ENCODE assay signal across 8 cellular contexts in the genomic region with DNA sequence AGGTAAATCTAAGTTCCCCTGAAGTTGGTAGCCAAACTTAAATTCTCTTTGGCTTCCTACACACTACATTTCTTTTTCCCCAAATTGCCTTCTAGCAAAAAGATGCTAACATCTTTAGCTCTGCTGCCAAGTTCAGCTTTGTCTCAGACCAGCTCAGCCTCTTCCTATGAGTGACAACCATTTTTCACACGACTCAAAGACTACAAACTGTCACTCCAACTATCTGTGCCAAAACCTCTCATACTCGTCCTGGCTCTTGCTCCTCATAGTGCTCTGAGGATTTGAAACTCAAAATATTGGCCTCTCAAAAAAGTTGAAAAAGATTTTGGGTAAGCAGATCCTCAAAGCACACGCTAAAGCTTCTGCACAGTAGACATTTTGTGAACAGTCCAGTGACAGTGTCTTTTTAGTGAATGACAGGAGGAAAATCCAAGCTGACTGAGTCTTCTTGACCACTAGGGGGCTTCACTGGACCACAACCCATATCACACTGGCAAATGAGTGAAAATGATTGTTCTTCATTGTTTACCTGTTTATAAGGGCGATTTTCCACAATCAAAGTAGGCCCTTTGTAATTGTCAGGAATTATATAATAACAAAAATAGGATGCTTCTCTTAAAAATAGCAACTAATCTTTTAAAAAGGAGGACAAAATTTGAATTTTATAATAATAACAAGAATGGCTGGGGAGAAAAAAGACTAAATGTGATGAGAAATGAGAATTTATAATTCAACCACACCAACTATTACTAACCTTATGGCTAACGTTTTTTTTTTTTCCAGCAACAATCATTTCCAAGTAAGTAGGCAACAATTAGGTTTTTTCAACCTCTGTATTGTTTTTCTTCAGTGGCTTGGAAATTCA.
DNase-seq lines count a peak whose midpoint lies in the region; ATAC-seq and TF ChIP-seq lines count a peak whose summit lies in the region.

No MANE protein-coding gene starts in this region.

- DNase-seq in GM10266 (ENCODE audit: extremely low spot score) (peak; percentile 61), NCI-H748 (lab: John Stamatoyannopoulos, UW; ENCODE audit: unreplicated experiment) (peak; percentile 87), adipocyte (ENCODE audit: low read depth) (peak; percentile 82), cardiac muscle cell (ENCODE audit: low read depth in 1 of 2, low spot score in 1 of 2) (peak; percentile 64 to 67), retina (peak; percentile 57)
- DNase-seq in activated CD8-positive, alpha-beta memory T cell treated with anti-CD3 and anti-CD28 coated beads, Interleukin-2, amount 50 U/mL, for 4 hours = no peak

- no peak overlapping the region for H3K9ac ChIP-seq in adipocyte (ENCODE audit: low read length)

- peak; percentile 63 for ATAC-seq in HG03280 (IDR thresholded peaks at IDR 0.05; ENCODE audit: unreplicated experiment)

- H3K4me3 ChIP-seq in ACC112 (ENCODE audit: low read depth, low read length) (no peak overlapping the region), adipocyte (ENCODE audit: low read length) (no peak overlapping the region), cardiac muscle cell (no peak overlapping the region)

- H3K79me2 ChIP-seq in ACC112 (ENCODE audit: control insufficient read depth, insufficient read depth, low read length, unreplicated experiment) = no peaks in the 10 kb centered on the region

- TF ChIP-seq CTCF in GM10266 (IDR thresholded peaks at IDR 0.05; ENCODE audit: control insufficient read depth, insufficient read depth, low read depth, missing control alignments) (peak; percentile 69), cardiac muscle cell (IDR thresholded peaks at IDR 0.05; ENCODE audit: low read depth, low read length) (peak; percentile 88)

- H3K27ac ChIP-seq in ACC112 (ENCODE audit: low read depth, low read length) (no peak overlapping the region), cardiac muscle cell (no peak overlapping the region)

- peak overlapping the region; percentile 58 for H2AFZ ChIP-seq in ACC112 (ENCODE audit: low read length, unreplicated experiment)

- H3K4me1 ChIP-seq in ACC112 (ENCODE audit: control insufficient read depth, insufficient read depth, low read length, unreplicated experiment) (peaks cover 7% of the 10 kb centered on the region), adipocyte (ENCODE audit: control insufficient read depth, insufficient read depth, low read length) (peaks cover 17% of the 10 kb centered on the region), cardiac muscle cell (ENCODE audit: low read depth) (no peaks in the 10 kb centered on the region)

- H3K36me3 ChIP-seq in ACC112 (ENCODE audit: insufficient read depth, low read length) (no peaks in the 10 kb centered on the region), adipocyte (ENCODE audit: control insufficient read depth, insufficient read depth, low read length, severe bottlenecking) (no peaks in the 10 kb centered on the region), cardiac muscle cell (no peaks in the 10 kb centered on the region)

- H3K9me3 ChIP-seq in adipocyte (ENCODE audit: control insufficient read depth, low read length) = no peaks in the 10 kb centered on the region
- H3K9me3 ChIP-seq in cardiac muscle cell (ENCODE audit: low read depth) = no peaks in the 10 kb centered on the region

- H3K27me3 ChIP-seq in ACC112 (ENCODE audit: insufficient read depth, low read length) = no peaks in the 10 kb centered on the region
- H3K27me3 ChIP-seq in adipocyte (replicated peaks; ENCODE audit: control insufficient read depth, insufficient read depth, low read length) = no peaks in the 10 kb centered on the region
- H3K27me3 ChIP-seq in cardiac muscle cell = no peaks in the 10 kb centered on the region
